1 cellular context compared by ENCODE assay signal in the genomic region with DNA sequence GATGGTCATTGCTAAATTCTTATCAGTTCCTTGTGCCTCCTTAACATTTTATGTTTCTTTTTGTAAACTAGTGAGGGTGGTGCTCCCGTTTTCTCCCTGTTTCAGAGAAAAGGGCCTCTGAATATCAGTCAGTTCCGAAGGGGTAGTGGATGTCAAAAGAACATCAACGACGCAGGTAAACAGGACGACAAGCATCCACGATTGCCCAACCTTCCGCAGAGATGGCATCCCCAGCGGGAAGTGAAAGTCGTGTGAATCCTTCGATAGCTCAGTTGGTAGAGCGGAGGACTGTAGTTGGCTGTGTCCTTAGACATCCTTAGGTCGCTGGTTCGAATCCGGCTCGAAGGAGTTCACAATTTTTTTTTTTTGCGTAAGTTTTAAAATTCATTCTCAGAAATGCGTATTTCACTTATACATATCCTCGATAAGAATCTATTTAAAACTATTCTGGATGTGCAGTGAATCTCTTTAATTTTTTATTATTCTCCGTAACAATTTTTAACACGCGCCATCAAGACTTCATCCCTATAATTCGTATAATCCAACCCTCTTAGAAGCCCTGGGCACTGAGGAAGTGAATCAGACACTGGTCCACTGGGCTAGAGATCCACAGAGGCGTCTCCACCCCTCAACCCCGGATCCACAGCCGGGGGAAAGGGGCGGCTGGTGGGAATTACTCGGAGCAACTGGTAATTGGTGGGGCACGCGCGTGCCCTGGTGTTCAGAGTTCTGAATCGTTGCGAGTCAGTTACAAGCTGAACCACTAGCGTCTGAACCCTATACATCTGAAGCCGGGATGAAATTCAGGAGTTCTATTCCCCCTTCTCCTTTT.
TF ChIP-seq lines count a peak whose summit lies in the region.

No MANE protein-coding gene starts in this region.

TF ChIP-seq in HepG2, 621 proteins besides CTCF, POLR2A, EP300 and RAD21 (continues in another document):
- peak; percentile 82 for TF ChIP-seq ZKSCAN1 (IDR thresholded peaks at IDR 0.05; ENCODE audit: low read length)
- TF ChIP-seq HOXA7 (CRISPR knock-in tag; IDR thresholded peaks at IDR 0.05), result no peak
- TF ChIP-seq, protein P1, sequence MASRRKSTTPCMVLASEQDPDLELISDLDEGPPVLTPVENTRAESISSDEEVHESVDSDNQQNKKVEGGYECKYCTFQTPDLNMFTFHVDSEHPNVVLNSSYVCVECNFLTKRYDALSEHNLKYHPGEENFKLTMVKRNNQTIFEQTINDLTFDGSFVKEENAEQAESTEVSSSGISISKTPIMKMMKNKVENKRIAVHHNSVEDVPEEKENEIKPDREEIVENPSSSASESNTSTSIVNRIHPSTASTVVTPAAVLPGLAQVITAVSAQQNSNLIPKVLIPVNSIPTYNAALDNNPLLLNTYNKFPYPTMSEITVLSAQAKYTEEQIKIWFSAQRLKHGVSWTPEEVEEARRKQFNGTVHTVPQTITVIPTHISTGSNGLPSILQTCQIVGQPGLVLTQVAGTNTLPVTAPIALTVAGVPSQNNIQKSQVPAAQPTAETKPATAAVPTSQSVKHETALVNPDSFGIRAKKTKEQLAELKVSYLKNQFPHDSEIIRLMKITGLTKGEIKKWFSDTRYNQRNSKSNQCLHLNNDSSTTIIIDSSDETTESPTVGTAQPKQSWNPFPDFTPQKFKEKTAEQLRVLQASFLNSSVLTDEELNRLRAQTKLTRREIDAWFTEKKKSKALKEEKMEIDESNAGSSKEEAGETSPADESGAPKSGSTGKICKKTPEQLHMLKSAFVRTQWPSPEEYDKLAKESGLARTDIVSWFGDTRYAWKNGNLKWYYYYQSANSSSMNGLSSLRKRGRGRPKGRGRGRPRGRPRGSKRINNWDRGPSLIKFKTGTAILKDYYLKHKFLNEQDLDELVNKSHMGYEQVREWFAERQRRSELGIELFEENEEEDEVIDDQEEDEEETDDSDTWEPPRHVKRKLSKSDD (CRISPR knock-in tag; IDR thresholded peaks at IDR 0.05; ENCODE audit: low read depth), result no peak
- no peak for TF ChIP-seq ZNF296 (CRISPR knock-in tag; conservative IDR thresholded peaks at IDR 0.05)
- no peak for TF ChIP-seq ZNF567 (CRISPR knock-in tag; IDR thresholded peaks at IDR 0.05; ENCODE audit: borderline replicate concordance)
- 0 out of 2 replicates have a peak, but pooled peaks have one; percentile 36 for TF ChIP-seq TOPORS (CRISPR knock-in tag; IDR thresholded peaks at IDR 0.05)
- TF ChIP-seq, protein P2, sequence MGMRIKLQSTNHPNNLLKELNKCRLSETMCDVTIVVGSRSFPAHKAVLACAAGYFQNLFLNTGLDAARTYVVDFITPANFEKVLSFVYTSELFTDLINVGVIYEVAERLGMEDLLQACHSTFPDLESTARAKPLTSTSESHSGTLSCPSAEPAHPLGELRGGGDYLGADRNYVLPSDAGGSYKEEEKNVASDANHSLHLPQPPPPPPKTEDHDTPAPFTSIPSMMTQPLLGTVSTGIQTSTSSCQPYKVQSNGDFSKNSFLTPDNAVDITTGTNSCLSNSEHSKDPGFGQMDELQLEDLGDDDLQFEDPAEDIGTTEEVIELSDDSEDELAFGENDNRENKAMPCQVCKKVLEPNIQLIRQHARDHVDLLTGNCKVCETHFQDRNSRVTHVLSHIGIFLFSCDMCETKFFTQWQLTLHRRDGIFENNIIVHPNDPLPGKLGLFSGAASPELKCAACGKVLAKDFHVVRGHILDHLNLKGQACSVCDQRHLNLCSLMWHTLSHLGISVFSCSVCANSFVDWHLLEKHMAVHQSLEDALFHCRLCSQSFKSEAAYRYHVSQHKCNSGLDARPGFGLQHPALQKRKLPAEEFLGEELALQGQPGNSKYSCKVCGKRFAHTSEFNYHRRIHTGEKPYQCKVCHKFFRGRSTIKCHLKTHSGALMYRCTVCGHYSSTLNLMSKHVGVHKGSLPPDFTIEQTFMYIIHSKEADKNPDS (CRISPR knock-in tag; IDR thresholded peaks at IDR 0.05), result no peak
- TF ChIP-seq, protein P3, sequence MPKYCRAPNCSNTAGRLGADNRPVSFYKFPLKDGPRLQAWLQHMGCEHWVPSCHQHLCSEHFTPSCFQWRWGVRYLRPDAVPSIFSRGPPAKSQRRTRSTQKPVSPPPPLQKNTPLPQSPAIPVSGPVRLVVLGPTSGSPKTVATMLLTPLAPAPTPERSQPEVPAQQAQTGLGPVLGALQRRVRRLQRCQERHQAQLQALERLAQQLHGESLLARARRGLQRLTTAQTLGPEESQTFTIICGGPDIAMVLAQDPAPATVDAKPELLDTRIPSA (CRISPR knock-in tag; IDR thresholded peaks at IDR 0.05; ENCODE audit: borderline replicate concordance), result no peak
- peak; percentile 98 for TF ChIP-seq SP140L (CRISPR knock-in tag; IDR thresholded peaks at IDR 0.05; ENCODE audit: borderline replicate concordance)
- peak; percentile 8; the same call in 1 of the 2 replicates for TF ChIP-seq ZNF460 (CRISPR knock-in tag; IDR thresholded peaks at IDR 0.05; ENCODE audit: borderline replicate concordance)
- TF ChIP-seq, protein P4, sequence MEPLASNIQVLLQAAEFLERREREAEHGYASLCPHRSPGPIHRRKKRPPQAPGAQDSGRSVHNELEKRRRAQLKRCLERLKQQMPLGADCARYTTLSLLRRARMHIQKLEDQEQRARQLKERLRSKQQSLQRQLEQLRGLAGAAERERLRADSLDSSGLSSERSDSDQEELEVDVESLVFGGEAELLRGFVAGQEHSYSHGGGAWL (CRISPR knock-in tag; IDR thresholded peaks at IDR 0.05), result no peak
- TF ChIP-seq MIER3 (CRISPR knock-in tag; IDR thresholded peaks at IDR 0.05; ENCODE audit: borderline replicate concordance), result peak; percentile 86; the same call in 1 of the 2 replicates
- TF ChIP-seq, protein P5, sequence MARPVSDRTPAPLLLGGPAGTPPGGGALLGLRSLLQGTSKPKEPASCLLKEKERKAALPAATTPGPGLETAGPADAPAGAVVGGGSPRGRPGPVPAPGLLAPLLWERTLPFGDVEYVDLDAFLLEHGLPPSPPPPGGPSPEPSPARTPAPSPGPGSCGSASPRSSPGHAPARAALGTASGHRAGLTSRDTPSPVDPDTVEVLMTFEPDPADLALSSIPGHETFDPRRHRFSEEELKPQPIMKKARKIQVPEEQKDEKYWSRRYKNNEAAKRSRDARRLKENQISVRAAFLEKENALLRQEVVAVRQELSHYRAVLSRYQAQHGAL (CRISPR knock-in tag; IDR thresholded peaks at IDR 0.05; ENCODE audit: not compliant biosample characterization), result no peak
- TF ChIP-seq ATF7-NPFF (CRISPR knock-in tag; IDR thresholded peaks at IDR 0.05; ENCODE audit: low read depth), result peak; percentile 41; the same call in 1 of the 2 replicates
- TF ChIP-seq, protein P6, sequence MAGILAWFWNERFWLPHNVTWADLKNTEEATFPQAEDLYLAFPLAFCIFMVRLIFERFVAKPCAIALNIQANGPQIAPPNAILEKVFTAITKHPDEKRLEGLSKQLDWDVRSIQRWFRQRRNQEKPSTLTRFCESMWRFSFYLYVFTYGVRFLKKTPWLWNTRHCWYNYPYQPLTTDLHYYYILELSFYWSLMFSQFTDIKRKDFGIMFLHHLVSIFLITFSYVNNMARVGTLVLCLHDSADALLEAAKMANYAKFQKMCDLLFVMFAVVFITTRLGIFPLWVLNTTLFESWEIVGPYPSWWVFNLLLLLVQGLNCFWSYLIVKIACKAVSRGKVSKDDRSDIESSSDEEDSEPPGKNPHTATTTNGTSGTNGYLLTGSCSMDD (CRISPR knock-in tag; IDR thresholded peaks at IDR 0.05), result no peak
- TF ChIP-seq ZNF747 (CRISPR knock-in tag; IDR thresholded peaks at IDR 0.05; ENCODE audit: borderline replicate concordance), result peak; percentile 57; the same call in 1 of the 2 replicates
- TF ChIP-seq, protein P7, sequence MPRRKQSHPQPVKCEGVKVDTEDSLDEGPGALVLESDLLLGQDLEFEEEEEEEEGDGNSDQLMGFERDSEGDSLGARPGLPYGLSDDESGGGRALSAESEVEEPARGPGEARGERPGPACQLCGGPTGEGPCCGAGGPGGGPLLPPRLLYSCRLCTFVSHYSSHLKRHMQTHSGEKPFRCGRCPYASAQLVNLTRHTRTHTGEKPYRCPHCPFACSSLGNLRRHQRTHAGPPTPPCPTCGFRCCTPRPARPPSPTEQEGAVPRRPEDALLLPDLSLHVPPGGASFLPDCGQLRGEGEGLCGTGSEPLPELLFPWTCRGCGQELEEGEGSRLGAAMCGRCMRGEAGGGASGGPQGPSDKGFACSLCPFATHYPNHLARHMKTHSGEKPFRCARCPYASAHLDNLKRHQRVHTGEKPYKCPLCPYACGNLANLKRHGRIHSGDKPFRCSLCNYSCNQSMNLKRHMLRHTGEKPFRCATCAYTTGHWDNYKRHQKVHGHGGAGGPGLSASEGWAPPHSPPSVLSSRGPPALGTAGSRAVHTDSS (CRISPR knock-in tag; conservative IDR thresholded peaks at IDR 0.05), result 0 out of 2 replicates have a peak, but pooled peaks have one; percentile 78
- TF ChIP-seq DNMT1 (CRISPR knock-in tag; IDR thresholded peaks at IDR 0.05), result no peak
- peak; percentile 85; the same call in 1 of the 2 replicates for TF ChIP-seq RFXANK (CRISPR knock-in tag; IDR thresholded peaks at IDR 0.05)
- no peak for TF ChIP-seq ARID2 (CRISPR knock-in tag; IDR thresholded peaks at IDR 0.05; ENCODE audit: borderline replicate concordance)
- TF ChIP-seq, protein P8, sequence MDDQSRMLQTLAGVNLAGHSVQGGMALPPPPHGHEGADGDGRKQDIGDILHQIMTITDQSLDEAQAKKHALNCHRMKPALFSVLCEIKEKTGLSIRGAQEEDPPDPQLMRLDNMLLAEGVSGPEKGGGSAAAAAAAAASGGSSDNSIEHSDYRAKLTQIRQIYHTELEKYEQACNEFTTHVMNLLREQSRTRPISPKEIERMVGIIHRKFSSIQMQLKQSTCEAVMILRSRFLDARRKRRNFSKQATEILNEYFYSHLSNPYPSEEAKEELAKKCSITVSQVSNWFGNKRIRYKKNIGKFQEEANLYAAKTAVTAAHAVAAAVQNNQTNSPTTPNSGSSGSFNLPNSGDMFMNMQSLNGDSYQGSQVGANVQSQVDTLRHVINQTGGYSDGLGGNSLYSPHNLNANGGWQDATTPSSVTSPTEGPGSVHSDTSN (CRISPR knock-in tag; IDR thresholded peaks at IDR 0.05; ENCODE audit: borderline replicate concordance), result no peak
- TF ChIP-seq TOE1 (CRISPR knock-in tag; IDR thresholded peaks at IDR 0.05), result no peak
- TF ChIP-seq ZNF543 (CRISPR knock-in tag; IDR thresholded peaks at IDR 0.05), result no peak
- TF ChIP-seq GATAD2A (CRISPR knock-in tag; IDR thresholded peaks at IDR 0.05), result peak; percentile 89
- TF ChIP-seq PHF20 (CRISPR knock-in tag; IDR thresholded peaks at IDR 0.05), result no peak
- TF ChIP-seq FOXC1 (CRISPR knock-in tag; IDR thresholded peaks at IDR 0.05; ENCODE audit: borderline replicate concordance), result no peak; the same call in 1 of the 2 replicates
- TF ChIP-seq NFE2L1 (CRISPR knock-in tag; IDR thresholded peaks at IDR 0.05; ENCODE audit: borderline replicate concordance), result no peak
- peak; percentile 32; the same call in 1 of the 2 replicates for TF ChIP-seq RXRA (CRISPR knock-in tag; IDR thresholded peaks at IDR 0.05)
- no peak for TF ChIP-seq PCBP1 (IDR thresholded peaks at IDR 0.05; ENCODE audit: borderline replicate concordance, low read depth, low read length)
- TF ChIP-seq ZNF225 (CRISPR knock-in tag; IDR thresholded peaks at IDR 0.05), result no peak
- no peak for TF ChIP-seq SCMH1 (CRISPR knock-in tag; IDR thresholded peaks at IDR 0.05; ENCODE audit: borderline replicate concordance)
- TF ChIP-seq ZNF772 (CRISPR knock-in tag; IDR thresholded peaks at IDR 0.05), result peak; percentile 81
- TF ChIP-seq, protein P9, sequence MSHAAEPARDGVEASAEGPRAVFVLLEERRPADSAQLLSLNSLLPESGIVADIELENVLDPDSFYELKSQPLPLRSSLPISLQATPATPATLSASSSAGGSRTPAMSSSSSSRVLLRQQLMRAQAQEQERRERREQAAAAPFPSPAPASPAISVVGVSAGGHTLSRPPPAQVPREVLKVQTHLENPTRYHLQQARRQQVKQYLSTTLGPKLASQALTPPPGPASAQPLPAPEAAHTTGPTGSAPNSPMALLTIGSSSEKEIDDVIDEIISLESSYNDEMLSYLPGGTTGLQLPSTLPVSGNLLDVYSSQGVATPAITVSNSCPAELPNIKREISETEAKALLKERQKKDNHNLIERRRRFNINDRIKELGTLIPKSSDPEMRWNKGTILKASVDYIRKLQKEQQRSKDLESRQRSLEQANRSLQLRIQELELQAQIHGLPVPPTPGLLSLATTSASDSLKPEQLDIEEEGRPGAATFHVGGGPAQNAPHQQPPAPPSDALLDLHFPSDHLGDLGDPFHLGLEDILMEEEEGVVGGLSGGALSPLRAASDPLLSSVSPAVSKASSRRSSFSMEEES (CRISPR knock-in tag; IDR thresholded peaks at IDR 0.05), result peak; percentile 75
- 0 out of 2 replicates have a peak, but pooled peaks have one; percentile 14 for TF ChIP-seq ZNF557 (CRISPR knock-in tag; IDR thresholded peaks at IDR 0.05)
- TF ChIP-seq ZBTB38 (CRISPR knock-in tag; IDR thresholded peaks at IDR 0.05), result peak; percentile 36; the same call in 1 of the 2 replicates
- TF ChIP-seq ZNF501 (CRISPR knock-in tag; IDR thresholded peaks at IDR 0.05), result peak; percentile 83; the same call in 1 of the 2 replicates
- peak; percentile 59 for TF ChIP-seq HDAC1 (CRISPR knock-in tag; IDR thresholded peaks at IDR 0.05)
- TF ChIP-seq MED1 (CRISPR knock-in tag; IDR thresholded peaks at IDR 0.05), result peak; percentile 77
- TF ChIP-seq SSRP1 (CRISPR knock-in tag; IDR thresholded peaks at IDR 0.05), result peak; percentile 63; the same call in 1 of the 2 replicates
- TF ChIP-seq ZSCAN29 (CRISPR knock-in tag; conservative IDR thresholded peaks at IDR 0.05), result no peak
- no peak for TF ChIP-seq ZNF30 (CRISPR knock-in tag; IDR thresholded peaks at IDR 0.05)
- no peak for TF ChIP-seq FLYWCH1 (CRISPR knock-in tag; IDR thresholded peaks at IDR 0.05)
- TF ChIP-seq ATF7 (IDR thresholded peaks at IDR 0.05), result 0 out of 2 replicates have a peak, but pooled peaks have one; percentile 7
- no peak for TF ChIP-seq ATF7 (CRISPR knock-in tag; IDR thresholded peaks at IDR 0.05)
